In genomic region chr9:4284925-4285324, GRCh38 we compare ENCODE assay signal across 10 cellular contexts.
"Had no signal": no experiment of that assay in that cellular context is flagged by ENCODE, and none has a peak within 500 bp of the region (broad histone marks: within the 10 kb centered on the region; RNA-seq: fewer than 3 reads in every experiment).

No MANE protein-coding gene starts in this region.

- H3K36me3 ChIP-seq: HAP-1 had no signal

- H3K9ac ChIP-seq: GM23248 had no signal

- H3K4me3 ChIP-seq: GM23248, GM23338, HAP-1 had no signal

- ATAC-seq: GM23338, HCT116 had no signal

- FAIRE-seq: H1 had no signal

- H3K9me3 ChIP-seq: HAP-1 had no signal

- H2AFZ ChIP-seq: GM23248, GM23338 had no signal

- H3K27ac ChIP-seq: GM23248 had no signal

- H3K4me2 ChIP-seq: GM23338 had no signal

- DNase-seq: GM23248, GOT3, H7, H9, HCEC 1CT, HFFc6 had no signal
